In genomic region chr7:139427029-139427420, GRCh38 we compare ENCODE assay signal across 1 cellular context.
TF ChIP-seq lines count a peak whose summit lies in the region.

No MANE protein-coding gene starts in this region.

TF ChIP-seq in HepG2, 621 proteins besides CTCF, POLR2A, EP300 and RAD21 (continued from another document):
- TF ChIP-seq HNRNPL (IDR thresholded peaks at IDR 0.05; ENCODE audit: low read depth, low read length) (no peak), ZNF513 (CRISPR knock-in tag; conservative IDR thresholded peaks at IDR 0.05) (no peak)
TF ChIP-seq in HepG2: peak in this region for 0.
